8 cellular contexts compared by ENCODE assay signal in the genomic region with DNA sequence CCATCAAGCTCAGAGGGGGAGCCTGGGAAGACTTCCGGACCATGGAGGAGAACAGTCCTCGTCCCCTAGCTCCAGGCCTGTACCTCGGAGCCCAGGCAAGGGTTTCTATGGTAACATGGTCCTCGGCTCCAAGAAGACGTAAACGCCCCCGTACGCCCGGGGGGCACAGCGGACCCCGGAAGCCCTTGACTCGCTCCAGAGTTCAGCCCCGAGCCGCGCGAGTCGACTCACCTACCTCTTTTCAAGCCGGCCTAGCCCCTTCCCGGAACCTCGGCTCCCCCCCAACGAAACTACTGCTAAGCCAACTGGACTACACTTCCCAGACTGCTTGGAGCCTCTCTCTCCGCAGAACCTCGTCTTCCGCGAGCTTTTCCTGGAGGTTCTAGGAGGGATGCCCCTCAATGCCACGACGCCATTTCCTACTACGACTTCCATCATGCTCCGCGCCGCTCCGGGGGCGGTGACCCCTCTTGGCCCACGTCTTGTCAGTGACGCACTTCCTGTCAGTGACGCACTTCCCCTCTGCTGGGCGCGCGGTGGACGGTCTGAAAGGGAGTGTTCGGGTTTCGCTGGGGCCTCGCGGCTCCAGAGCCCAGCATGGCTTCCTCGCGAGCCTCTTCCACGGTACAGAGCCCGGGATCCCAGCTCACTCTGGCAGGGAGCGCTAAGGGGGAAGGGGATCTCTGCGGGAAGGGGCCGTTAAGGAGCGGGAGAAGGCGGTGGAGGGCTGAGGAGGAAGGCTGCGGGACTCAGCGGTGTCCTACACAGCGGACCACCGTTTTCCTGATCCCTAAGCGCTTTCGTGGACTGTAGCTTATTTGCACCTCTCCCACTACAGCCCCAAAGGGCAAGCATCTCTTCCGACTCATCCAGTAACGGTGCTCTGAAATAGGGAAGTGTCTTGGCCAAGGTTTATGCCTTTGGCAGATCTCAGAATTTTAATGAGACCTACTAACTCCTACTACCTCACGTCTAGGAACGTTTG.
DNase-seq lines count a peak whose midpoint lies in the region; ATAC-seq and TF ChIP-seq lines count a peak whose summit lies in the region.

A gene (minus strand): TSS at position 426 of the 985 bp plus-strand sequence. CDS start 3,065 bp downstream, outside the sequence.
A gene (plus strand): TSS at position 512 of the 985 bp plus-strand sequence. CDS start 86 bp downstream, at position 598.

- H3K27me3 ChIP-seq in BLaER1 treated with 17β-estradiol and CSF1 and Interleukin-3, amounts not matched to agents 10 nM and 100 nM: no peaks in the 10 kb centered on the region

- peak within 1 kb of the TSS; percentile 82 to 96 (median 92) for H3K4me2 ChIP-seq in BLaER1 treated with 17β-estradiol and CSF1 and Interleukin-3, amounts not matched to agents 10 nM and 100 nM

- no peaks in the 10 kb centered on the region for H3K9me3 ChIP-seq in BLaER1 treated with 17β-estradiol and CSF1 and Interleukin-3, amounts not matched to agents 10 nM and 100 nM (replicated peaks in 1 of 11)

- H3K4me3 ChIP-seq in BLaER1 treated with 17β-estradiol and CSF1 and Interleukin-3, amounts not matched to agents 10 nM and 100 nM: peak within 1 kb of the TSS; percentile 72 to 97 (median 86)
- H3K4me3 ChIP-seq in coronary artery: peak within 1 kb of the TSS; percentile 92

- no peak for TF ChIP-seq CTCF in coronary artery (IDR thresholded peaks at IDR 0.05)

- peak; percentile 95 to 96 for DNase-seq in NCI-H526 (lab: John Stamatoyannopoulos, UW)
- peak; percentile 97 for DNase-seq in activated CD4-positive, alpha-beta T cell treated with anti-CD3 and anti-CD28 coated beads for 48 hours
- peak; percentile 99 for DNase-seq in coronary artery (ENCODE audit: low spot score)
- peak; percentile 99 for DNase-seq in left kidney (ENCODE audit: low read depth, low spot score)
- DNase-seq in stimulated activated CD4-positive, alpha-beta T cell treated with anti-CD3 and anti-CD28 coated beads, Interleukin-2, amount 100 ng/mL, for 24 hours: peak; percentile 96 to 97

- ATAC-seq in GM19328 (IDR thresholded peaks at IDR 0.05; ENCODE audit: unreplicated experiment): peak; percentile 98
- peak; percentile 89 for ATAC-seq in HG03469 (IDR thresholded peaks at IDR 0.05; ENCODE audit: unreplicated experiment)

- peaks cover 0 to 25% (median 9%) of the 10 kb centered on the region in 11 experiments; a peak in 14 of 22 replicates for H4K20me1 ChIP-seq in BLaER1 treated with 17β-estradiol and CSF1 and Interleukin-3, amounts not matched to agents 10 nM and 100 nM

- H3K27ac ChIP-seq in BLaER1 treated with 17β-estradiol and CSF1 and Interleukin-3, amounts not matched to agents 10 nM and 100 nM: peak within 1 kb of the TSS; percentile 84 to 96 (median 92)
- peak within 1 kb of the TSS; percentile 92 to 97 for H3K27ac ChIP-seq in coronary artery

- peaks cover 67 to 73% (median 70%) of the 10 kb centered on the region in 11 experiments for H3K36me3 ChIP-seq in BLaER1 treated with 17β-estradiol and CSF1 and Interleukin-3, amounts not matched to agents 10 nM and 100 nM

- H3K9ac ChIP-seq in BLaER1 treated with 17β-estradiol and CSF1 and Interleukin-3, amounts not matched to agents 10 nM and 100 nM: peak within 1 kb of the TSS; percentile 87 to 97 (median 92)

- peaks cover 22 to 41% (median 33%) of the 10 kb centered on the region in 10 experiments for H3K4me1 ChIP-seq in BLaER1 treated with 17β-estradiol and CSF1 and Interleukin-3, amounts not matched to agents 10 nM and 100 nM

Comparison
In these comparisons a context has a peak if more than half of its experiments do, and no peak if none do; other contexts are left out.
1. Peak in every context shown above with its lines: DNase-seq, ATAC-seq, H3K4me3 ChIP-seq and H3K27ac ChIP-seq.